Comparison of ENCODE assay signal across 12 cellular contexts in the genomic region with DNA sequence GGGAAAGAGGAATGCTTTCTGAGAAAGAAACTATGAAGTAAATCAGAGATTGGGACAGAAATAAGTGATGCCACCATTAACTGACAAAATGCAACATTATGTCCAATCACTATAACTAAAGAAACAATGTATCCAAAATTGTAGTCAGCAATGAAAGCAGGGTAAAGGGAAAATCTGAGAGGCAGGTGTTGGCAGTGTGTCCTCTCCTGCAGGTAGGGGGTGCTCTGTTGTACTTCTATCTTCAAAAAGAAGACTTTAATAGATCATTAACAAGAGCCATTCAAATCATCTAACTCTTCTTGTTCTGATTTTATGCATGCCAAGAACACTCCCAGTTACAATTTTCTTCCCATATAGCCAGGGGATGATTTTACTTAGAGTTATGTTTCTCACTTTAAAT.
"Had no signal": no experiment of that assay in that cellular context is flagged by ENCODE, and none has a peak within 500 bp of the region (broad histone marks: within the 10 kb centered on the region; RNA-seq: fewer than 3 reads in every experiment).

No MANE protein-coding gene starts in this region.

- H2AFZ ChIP-seq: hepatocyte had no signal

- DNase-seq: activated CD4-positive, CD25-positive, alpha-beta regulatory T cell treated with anti-CD3 and anti-CD28 coated beads, Interleukin-2, amount 50 U/mL, for 72 hours; activated naive CD4-positive, alpha-beta T cell treated with anti-CD3 and anti-CD28 coated beads for 36 hours; activated naive CD8-positive, alpha-beta T cell treated with anti-CD3 and anti-CD28 coated beads, Interleukin-2, amount 50 U/mL, for 24 hours; activated T-cell treated with anti-CD3 and anti-CD28 coated beads, Interleukin-2, amount 50 U/mL, for 1 hour; mesenchymal stem cell; natural killer cell; posterior cingulate gyrus; T1000; thyroid gland had no signal

- ATAC-seq: activated naive CD8-positive, alpha-beta T cell treated with anti-CD3 and anti-CD28 coated beads, Interleukin-2, amount 50 U/mL, for 24 hours; natural killer cell; stimulated activated memory B cell treated with anti-CD40 and anti-IgM and Interleukin-4, amounts not matched to agents 10 μg/mL and 1 μg/mL and 100 μg/mL, for 72 hours had no signal

- H3K9me3 ChIP-seq: thyroid gland had no signal

- H3K4me3 Mint-ChIP-seq: activated naive CD4-positive, alpha-beta T cell treated with anti-CD3 and anti-CD28 coated beads for 36 hours; activated naive CD8-positive, alpha-beta T cell treated with anti-CD3 and anti-CD28 coated beads, Interleukin-2, amount 50 U/mL, for 24 hours; natural killer cell; stimulated activated memory B cell treated with anti-CD40 and anti-IgM and Interleukin-4, amounts not matched to agents 10 μg/mL and 1 μg/mL and 100 μg/mL, for 72 hours had no signal

- H3K79me2 ChIP-seq: hepatocyte had no signal

- H3K4me2 ChIP-seq: hepatocyte had no signal

- H3K36me3 ChIP-seq: thyroid gland had no signal

- H3K27me3 ChIP-seq: hepatocyte, thyroid gland had no signal

- H3K4me3 ChIP-seq: hepatocyte, thyroid gland had no signal

- H3K4me1 ChIP-seq: thyroid gland had no signal

- H3K27ac Mint-ChIP-seq: activated naive CD4-positive, alpha-beta T cell treated with anti-CD3 and anti-CD28 coated beads for 36 hours; activated naive CD8-positive, alpha-beta T cell treated with anti-CD3 and anti-CD28 coated beads, Interleukin-2, amount 50 U/mL, for 24 hours; activated T-helper 2 cell treated with anti-CD3 and anti-CD28 coated beads, Interferon-gamma antibody, Interleukin-2, Interleukin-4, amounts not matched to agents 10 μg/mL and 5 μg/mL and 100 μg/mL, durations not matched to agents 14 hours and 24 hours and 36 hours; natural killer cell; stimulated activated memory B cell treated with anti-CD40 and anti-IgM and Interleukin-4, amounts not matched to agents 10 μg/mL and 1 μg/mL and 100 μg/mL, for 72 hours had no signal

- H3K27ac ChIP-seq: hepatocyte, thyroid gland had no signal

- H3K4me1 Mint-ChIP-seq: activated naive CD8-positive, alpha-beta T cell treated with anti-CD3 and anti-CD28 coated beads, Interleukin-2, amount 50 U/mL, for 24 hours; natural killer cell; stimulated activated memory B cell treated with anti-CD40 and anti-IgM and Interleukin-4, amounts not matched to agents 10 μg/mL and 1 μg/mL and 100 μg/mL, for 72 hours had no signal

- H3K9me3 Mint-ChIP-seq: activated naive CD8-positive, alpha-beta T cell treated with anti-CD3 and anti-CD28 coated beads, Interleukin-2, amount 50 U/mL, for 24 hours; activated T-helper 2 cell treated with anti-CD3 and anti-CD28 coated beads, Interferon-gamma antibody, Interleukin-2, Interleukin-4, amounts not matched to agents 10 μg/mL and 5 μg/mL and 100 μg/mL, durations not matched to agents 14 hours and 24 hours and 36 hours; stimulated activated memory B cell treated with anti-CD40 and anti-IgM and Interleukin-4, amounts not matched to agents 10 μg/mL and 1 μg/mL and 100 μg/mL, for 72 hours had no signal

- H3K27me3 Mint-ChIP-seq: activated naive CD8-positive, alpha-beta T cell treated with anti-CD3 and anti-CD28 coated beads, Interleukin-2, amount 50 U/mL, for 24 hours; stimulated activated memory B cell treated with anti-CD40 and anti-IgM and Interleukin-4, amounts not matched to agents 10 μg/mL and 1 μg/mL and 100 μg/mL, for 72 hours had no signal

- H3K36me3 Mint-ChIP-seq: natural killer cell; stimulated activated memory B cell treated with anti-CD40 and anti-IgM and Interleukin-4, amounts not matched to agents 10 μg/mL and 1 μg/mL and 100 μg/mL, for 72 hours had no signal
